ENCODE assay signal across 1 cellular context in genomic region chr5:135729582-135729879, GRCh38.
TF ChIP-seq lines count a peak whose summit lies in the region.

No MANE protein-coding gene starts in this region.

TF ChIP-seq in H1, 55 proteins besides CTCF, POLR2A, EP300 and RAD21 (continued from another document):
- TF ChIP-seq KDM4A (IDR thresholded peaks at IDR 0.05; ENCODE audit: low read depth, low read length, severe bottlenecking) (no peak), SIX5 (IDR thresholded peaks at IDR 0.05; ENCODE audit: low read depth, low read length) (no peak), NRF1 (IDR thresholded peaks at IDR 0.05; ENCODE audit: low read depth, low read length) (no peak), KDM1A (IDR thresholded peaks at IDR 0.05; ENCODE audit: borderline replicate concordance, low read length) (no peak), SP4 (IDR thresholded peaks at IDR 0.05; ENCODE audit: low read length) (no peak), BRCA1 (IDR thresholded peaks at IDR 0.05; ENCODE audit: low read depth, low read length) (no peak), CREB1 (IDR thresholded peaks at IDR 0.05) (no peak), JUND (IDR thresholded peaks at IDR 0.05; ENCODE audit: low read length) (no peak), USF2 (IDR thresholded peaks at IDR 0.05; ENCODE audit: low read length) (no peak), CHD7 (IDR thresholded peaks at IDR 0.05; ENCODE audit: insufficient replicate concordance, low read length) (no peak), E2F6 (IDR thresholded peaks at IDR 0.05) (no peak), GABPA (IDR thresholded peaks at IDR 0.05; ENCODE audit: borderline replicate concordance, insufficient read depth, low read length) (no peak)
